In the genomic region with DNA sequence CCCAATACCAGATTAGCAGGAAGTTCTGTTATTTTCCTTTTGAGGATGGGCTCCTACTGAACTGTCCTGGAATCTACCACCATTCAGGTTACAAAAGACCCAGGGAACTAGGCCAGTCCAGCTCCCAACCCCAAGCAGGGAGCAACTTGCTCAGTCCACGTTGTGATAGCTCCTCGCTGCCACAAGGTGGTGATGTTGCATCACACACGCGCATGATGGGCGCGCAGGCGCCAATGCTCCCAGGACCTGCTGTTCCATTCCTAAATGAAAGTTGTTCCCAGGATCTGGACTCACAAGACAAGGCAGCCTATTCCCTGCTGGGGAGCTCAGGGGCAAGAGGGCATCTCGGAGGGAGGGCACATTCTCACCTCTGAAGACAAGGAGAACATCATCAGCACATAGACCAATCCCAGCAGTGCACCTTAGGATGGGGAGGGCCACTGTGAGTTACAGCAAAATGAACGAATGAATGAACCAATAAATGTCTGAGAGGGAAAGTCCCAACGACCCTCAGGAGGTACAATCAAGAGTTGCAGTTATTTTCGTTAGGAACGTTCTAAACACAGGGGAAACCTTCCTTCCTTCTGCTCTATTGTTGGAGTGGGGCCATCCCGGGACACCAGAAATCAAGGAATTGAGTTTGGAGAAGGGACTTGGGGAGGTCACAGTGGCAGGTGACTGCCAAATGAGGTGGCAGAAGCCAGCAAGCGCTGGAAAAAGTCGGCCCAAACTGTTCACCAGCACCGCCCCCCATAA, we compare ENCODE assay signal across 8 cellular contexts. TPM values are rescaled to one million over a fixed set of nuclear protein-coding genes. Genes with fewer than 3 reads are reported as not detected.
DNase-seq lines count a peak whose midpoint lies in the region; ATAC-seq and TF ChIP-seq lines count a peak whose summit lies in the region.
"Not testable (repeated sequence)": the region's sequence is repeated elsewhere in the genome, so short reads cannot be mapped to it uniquely, and the experiment has no call there.

No MANE protein-coding gene starts in this region.

- H3K9me3 Mint-ChIP-seq in IgD-negative memory B cell; T-helper 2 cell treated with Interferon-gamma antibody and Interleukin-4, amounts not matched to agents 5 μg/mL and 100 μg/mL, for 36 hours; activated naive CD4-positive, alpha-beta T cell treated with anti-CD3 and anti-CD28 coated beads, Interleukin-2, amount 50 U/mL, for 24 hours: not testable (repeated sequence)

- not testable (repeated sequence) for H3K27me3 Mint-ChIP-seq in IgD-negative memory B cell; T-helper 2 cell treated with Interferon-gamma antibody and Interleukin-4, amounts not matched to agents 5 μg/mL and 100 μg/mL, for 36 hours (ENCODE audit: low read depth); activated naive CD4-positive, alpha-beta T cell treated with anti-CD3 and anti-CD28 coated beads, Interleukin-2, amount 50 U/mL, for 24 hours

- not testable (repeated sequence) for H3K9me3 ChIP-seq in BLaER1; esophagus muscularis mucosa; mesodermal cell (ENCODE audit: control insufficient read depth, low read length)

- H3K4me3 ChIP-seq in BLaER1 (peak overlapping the region; percentile 82), esophagus muscularis mucosa (peak overlapping the region; percentile 81 to 95 (median 92)), mesodermal cell (ENCODE audit: extremely low read depth, insufficient read depth, low read length, poor library complexity, severe bottlenecking) (peak overlapping the region; percentile 47)

- peak overlapping the region; percentile 71 to 91 (median 75) for H3K27ac Mint-ChIP-seq in IgD-negative memory B cell
- H3K27ac Mint-ChIP-seq in T-helper 2 cell treated with Interferon-gamma antibody and Interleukin-4, amounts not matched to agents 5 μg/mL and 100 μg/mL, for 36 hours = peak overlapping the region; percentile 91
- peak overlapping the region; percentile 32 for H3K27ac Mint-ChIP-seq in activated naive CD4-positive, alpha-beta T cell treated with anti-CD3 and anti-CD28 coated beads, Interleukin-2, amount 50 U/mL, for 24 hours

- H3K9ac ChIP-seq in BLaER1 = peak overlapping the region; percentile 51; the same call in 1 of the 2 replicates

- peak overlapping the region; percentile 88 to 93 (median 90) for H3K4me3 Mint-ChIP-seq in IgD-negative memory B cell
- H3K4me3 Mint-ChIP-seq in T-helper 2 cell treated with Interferon-gamma antibody and Interleukin-4, amounts not matched to agents 5 μg/mL and 100 μg/mL, for 36 hours = peak overlapping the region; percentile 92
- H3K4me3 Mint-ChIP-seq in activated naive CD4-positive, alpha-beta T cell treated with anti-CD3 and anti-CD28 coated beads, Interleukin-2, amount 50 U/mL, for 24 hours = peak overlapping the region; percentile 83

- peak; percentile 18 for ATAC-seq in GM19468 (IDR thresholded peaks at IDR 0.05; ENCODE audit: extremely low read depth, unreplicated experiment)

- H4K20me1 ChIP-seq in BLaER1 = not testable (repeated sequence)

- TF ChIP-seq CTCF in esophagus muscularis mucosa (IDR thresholded peaks at IDR 0.05) = peak; percentile 55 to 83 (median 63)

- not testable (repeated sequence) for H3K36me3 ChIP-seq in BLaER1; esophagus muscularis mucosa; mesodermal cell (ENCODE audit: control insufficient read depth, insufficient read depth, low read length)

- not testable (repeated sequence) for H3K27ac ChIP-seq in BLaER1; mesodermal cell (ENCODE audit: low read depth, low read length, severe bottlenecking)
- H3K27ac ChIP-seq in esophagus muscularis mucosa (replicated peaks in 1 of 4) = peak overlapping the region; percentile 86 to 91 (median 90)

- H3K4me2 ChIP-seq in BLaER1 = peak overlapping the region; percentile 99

- intact Hi-C loops in esophagus muscularis mucosa (cut with DNase I) = loop anchor here (1.0 kb wide), 1 partner anchor 120 kb away; a partner anchor contains a TSS

- peak; percentile 44 for DNase-seq in T-helper 2 cell treated with Interferon-gamma antibody and Interleukin-4, amounts not matched to agents 5 μg/mL and 100 μg/mL, for 36 hours (ENCODE audit: low spot score)
- DNase-seq in esophagus muscularis mucosa (ENCODE audit: extremely low spot score) = not testable (repeated sequence)
- DNase-seq in stimulated activated CD4-positive, alpha-beta T cell treated with anti-CD3 and anti-CD28 coated beads, Interleukin-4, amount 100 ng/mL, for 24 hours = peak; percentile 47

- WGBS in esophagus muscularis mucosa = 6% methylated on average over 15 of the region's 16 CpGs
- 10 to 14% methylated on average over 7 to 8 of the region's 16 CpGs for WGBS in mesodermal cell (ENCODE audit: insufficient coverage in 2 of 2), 2 experiments

- H3K36me3 Mint-ChIP-seq in IgD-negative memory B cell; T-helper 2 cell treated with Interferon-gamma antibody and Interleukin-4, amounts not matched to agents 5 μg/mL and 100 μg/mL, for 36 hours (ENCODE audit: low read depth); activated naive CD4-positive, alpha-beta T cell treated with anti-CD3 and anti-CD28 coated beads, Interleukin-2, amount 50 U/mL, for 24 hours: not testable (repeated sequence)

- not testable (repeated sequence) for TF ChIP-seq EP300 in esophagus muscularis mucosa (IDR thresholded peaks at IDR 0.05)

- H3K4me1 ChIP-seq in BLaER1 = peaks cover 31% of the 10 kb centered on the region
- peaks cover 25 to 42% (median 33%) of the 10 kb centered on the region in 4 donors for H3K4me1 ChIP-seq in esophagus muscularis mucosa
- H3K4me1 ChIP-seq in mesodermal cell (ENCODE audit: control insufficient read depth, insufficient read depth, low read length, poor library complexity, severe bottlenecking) = not testable (repeated sequence)

- TF ChIP-seq POLR2A in esophagus muscularis mucosa (IDR thresholded peaks at IDR 0.05; ENCODE audit: low read depth) = not testable (repeated sequence)

- not testable (repeated sequence) for H3K27me3 ChIP-seq in BLaER1, esophagus muscularis mucosa

- peaks cover 15 to 22% (median 21%) of the 10 kb centered on the region in 3 donors for H3K4me1 Mint-ChIP-seq in IgD-negative memory B cell
- peaks cover 29% of the 10 kb centered on the region for H3K4me1 Mint-ChIP-seq in T-helper 2 cell treated with Interferon-gamma antibody and Interleukin-4, amounts not matched to agents 5 μg/mL and 100 μg/mL, for 36 hours (ENCODE audit: low read depth)
- H3K4me1 Mint-ChIP-seq in activated naive CD4-positive, alpha-beta T cell treated with anti-CD3 and anti-CD28 coated beads, Interleukin-2, amount 50 U/mL, for 24 hours = peaks cover 21% of the 10 kb centered on the region

RNA-seq across cellular contexts. Expression of a gene that starts 1.3 kb away (rescaled TPM):
- polyA plus RNA-seq in IgD-negative memory B cell = 27.6 TPM
- total RNA-seq in esophagus muscularis mucosa = 10 to 100 TPM; 22.9 to 31.3 (median 27.2) TPM
- polyA plus RNA-seq in mesodermal cell (2013, experiment 1 of 2) = 37.7 TPM
- polyA plus RNA-seq in mesodermal cell (2013, experiment 2 of 2) = 34.7 TPM

RNA-seq across cellular contexts. Expression of a gene that starts 27.1 kb away (rescaled TPM):
- 77.8 TPM for polyA plus RNA-seq in IgD-negative memory B cell
- 100 to 1,000 TPM; 114 to 125 (median 124) TPM for total RNA-seq in esophagus muscularis mucosa
- polyA plus RNA-seq in mesodermal cell (2013, experiment 1 of 2) = 75.6 TPM
- 76.2 TPM for polyA plus RNA-seq in mesodermal cell (2013, experiment 2 of 2)

Comparison
In these comparisons a context has a peak if more than half of its experiments do, and no peak if none do; other contexts are left out.
1. H3K27ac Mint-ChIP-seq: peak in every context shown above with its lines; median percentile 91 in T-helper 2 cell treated with Interferon-gamma antibody and Interleukin-4, amounts not matched to agents 5 μg/mL and 100 μg/mL, for 36 hours; 75 in IgD-negative memory B cell; 32 in activated naive CD4-positive, alpha-beta T cell treated with anti-CD3 and anti-CD28 coated beads, Interleukin-2, amount 50 U/mL, for 24 hours.